In the genomic region with DNA sequence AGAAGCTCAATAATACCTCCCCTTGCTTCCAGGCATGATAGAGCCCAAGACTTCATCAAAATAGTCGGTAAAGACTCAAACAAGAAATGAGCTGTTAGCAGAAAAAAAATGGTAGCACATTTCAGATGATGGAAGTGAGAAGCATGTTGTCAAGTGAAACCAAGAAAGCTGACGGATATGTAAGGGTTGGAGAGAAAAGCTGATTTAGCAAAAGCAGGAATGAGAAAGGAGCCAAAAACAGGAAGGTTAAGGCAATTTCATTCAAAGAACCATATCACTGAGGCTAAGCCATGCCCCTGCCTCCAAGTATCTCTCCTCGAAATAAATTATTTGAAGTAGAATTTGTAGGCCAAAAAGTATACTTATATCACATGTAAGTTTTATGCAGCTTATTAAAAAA, we compare ENCODE assay signal across 31 cellular contexts.
"Had no signal": no experiment of that assay in that cellular context is flagged by ENCODE, and none has a peak within 500 bp of the region (broad histone marks: within the 10 kb centered on the region; RNA-seq: fewer than 3 reads in every experiment).

No MANE protein-coding gene starts in this region.

- H3K79me2 ChIP-seq: parathyroid adenoma had no signal

- H2AFZ ChIP-seq: neural progenitor cell, parathyroid adenoma had no signal

- H3K4me3 Mint-ChIP-seq: natural killer cell; nephron; neural progenitor cell; stimulated activated memory B cell treated with anti-CD40 and anti-IgM and Interleukin-4, amounts not matched to agents 10 μg/mL and 1 μg/mL and 100 μg/mL, for 72 hours; stimulated activated naive CD8-positive, alpha-beta T cell treated with anti-CD3 and anti-CD28 coated beads, Interleukin-15, amount 100 ng/mL, for 72 hours; type B pancreatic cell had no signal

- H3K27me3 Mint-ChIP-seq: progenitor cell of endocrine pancreas; stimulated activated memory B cell treated with anti-CD40 and anti-IgM and Interleukin-4, amounts not matched to agents 10 μg/mL and 1 μg/mL and 100 μg/mL, for 72 hours; stimulated activated naive CD8-positive, alpha-beta T cell treated with anti-CD3 and anti-CD28 coated beads, Interleukin-15, amount 100 ng/mL, for 72 hours; type B pancreatic cell had no signal

- H3K9me3 ChIP-seq: ovary, psoas muscle, suprapubic skin, testis, transverse colon, upper lobe of right lung, uterus had no signal

- H3K4me1 Mint-ChIP-seq: natural killer cell; nephron; stimulated activated memory B cell treated with anti-CD40 and anti-IgM and Interleukin-4, amounts not matched to agents 10 μg/mL and 1 μg/mL and 100 μg/mL, for 72 hours; stimulated activated naive CD8-positive, alpha-beta T cell treated with anti-CD3 and anti-CD28 coated beads, Interleukin-15, amount 100 ng/mL, for 72 hours had no signal

- H3K27me3 ChIP-seq: neural progenitor cell, ovary, spleen, suprapubic skin, testis, tibial artery, transverse colon, upper lobe of right lung, uterus had no signal

- H3K27ac ChIP-seq: neural progenitor cell, ovary, parathyroid adenoma, psoas muscle, skin epidermis, spleen, suprapubic skin, testis, tibial artery, transverse colon, upper lobe of right lung, uterus had no signal

- ATAC-seq: natural killer cell; psoas muscle; right cardiac atrium; sciatic nerve; stimulated activated memory B cell treated with anti-CD40 and anti-IgM and Interleukin-4, amounts not matched to agents 10 μg/mL and 1 μg/mL and 100 μg/mL, for 72 hours; stimulated activated naive CD8-positive, alpha-beta T cell treated with anti-CD3 and anti-CD28 coated beads, Interleukin-15, amount 100 ng/mL, for 72 hours; stimulated activated naive CD8-positive, alpha-beta T cell treated with anti-CD3 and anti-CD28 coated beads, Interleukin-15, Interleukin-2, amounts not matched to agents 100 U/mL and 50 U/mL, for 24 hours; upper lobe of right lung had no signal

- H3K4me3 ChIP-seq: neural progenitor cell, ovary, psoas muscle, skin epidermis, smooth muscle cell, spleen, suprapubic skin, testis, tibial artery, transverse colon, upper lobe of right lung, uterus had no signal

- H3K4me1 ChIP-seq: parathyroid adenoma, psoas muscle, spleen, testis, tibial artery, transverse colon, upper lobe of right lung, uterus had no signal

- DNase-seq: natural killer cell; occipital lobe; ovary; posterior cingulate gyrus; psoas muscle; right cardiac atrium; spleen; stimulated activated CD4-positive, alpha-beta T cell treated with anti-CD3 and anti-CD28 coated beads, Interleukin-12 subunit alpha, Interleukin-12 subunit beta, amount 100 ng/mL, for 4 hours; stimulated activated CD4-positive, alpha-beta T cell treated with anti-CD3 and anti-CD28 coated beads, Interleukin-1b, Interleukin-23, amount 100 ng/mL, for 48 hours; stimulated activated CD4-positive, alpha-beta T cell treated with anti-CD3 and anti-CD28 coated beads, Interleukin-4, amount 100 ng/mL, for 1 hour; stimulated activated CD4-positive, alpha-beta T cell treated with anti-CD3 and anti-CD28 coated beads, Interleukin-4, amount 100 ng/mL, for 4 hours; stimulated activated CD8-positive, alpha-beta memory T cell treated with anti-CD3 and anti-CD28 coated beads, Interleukin-4, amount 100 ng/mL, for 48 hours; stimulated activated naive CD4-positive, alpha-beta T cell; stimulated activated naive CD8-positive, alpha-beta T cell treated with anti-CD3 and anti-CD28 coated beads, Interleukin-15, amount 100 ng/mL, for 72 hours; stimulated activated naive CD8-positive, alpha-beta T cell treated with anti-CD3 and anti-CD28 coated beads, Interleukin-15, Interleukin-2, amounts not matched to agents 100 U/mL and 50 U/mL, for 24 hours; substantia nigra; testis; tibial artery; transverse colon; upper lobe of right lung; uterus had no signal

- H3K36me3 ChIP-seq: neural progenitor cell, ovary, suprapubic skin, upper lobe of right lung, uterus had no signal

- H3K4me2 ChIP-seq: neural progenitor cell, smooth muscle cell had no signal

- H3K27ac Mint-ChIP-seq: natural killer cell; nephron; neural progenitor cell; progenitor cell of endocrine pancreas; stimulated activated memory B cell treated with anti-CD40 and anti-IgM and Interleukin-4, amounts not matched to agents 10 μg/mL and 1 μg/mL and 100 μg/mL, for 72 hours; stimulated activated naive CD8-positive, alpha-beta T cell treated with anti-CD3 and anti-CD28 coated beads, Interleukin-15, amount 100 ng/mL, for 72 hours; type B pancreatic cell had no signal

- H3K9ac ChIP-seq: neural progenitor cell, parathyroid adenoma had no signal

- H3K9me3 Mint-ChIP-seq: neural progenitor cell had no signal
